21 cellular contexts compared by ENCODE assay signal in genomic region chr1:36585760-36586072, GRCh38.
DNase-seq lines count a peak whose midpoint lies in the region; ATAC-seq and TF ChIP-seq lines count a peak whose summit lies in the region.
"Had no signal": no experiment of that assay in that cellular context is flagged by ENCODE, and none has a peak within 500 bp of the region (broad histone marks: within the 10 kb centered on the region; RNA-seq: fewer than 3 reads in every experiment).

No MANE protein-coding gene starts in this region.

- DNase-seq in GM23338 (ENCODE audit: low spot score), result no peak
- peak; percentile 11 for DNase-seq in NCI-H146 treated with DMSO at 0.1 percent for 48 hours (lab: John Stamatoyannopoulos, UW; ENCODE audit: unreplicated experiment)
- peak; percentile 70 for DNase-seq in RWPE1 (ENCODE audit: low spot score)
- peak; percentile 65 for DNase-seq in left kidney (ENCODE audit: low read depth, low spot score)
- DNase-seq in G401 (ENCODE audit: low spot score), result no peak
- DNase-seq in NCI-H128 (lab: John Stamatoyannopoulos, UW; ENCODE audit: unreplicated experiment), result no peak
- DNase-seq: activated CD4-positive, alpha-beta memory T cell treated with anti-CD3 and anti-CD28 coated beads, Interleukin-2, amount 10 ng/mL, durations not matched to agents 7 days and 5 days; activated T-cell treated with anti-CD3 and anti-CD28 coated beads, Interleukin-2, amount 50 U/mL, for 48 hours; body of pancreas; Calu3; MG63; NCI-H446; OCI-M1; SJCRH30; WERI-Rb-1 had no signal

- peaks cover 27% of the 10 kb centered on the region for H3K27me3 Mint-ChIP-seq in GM23338 (ENCODE audit: insufficient read depth, low read depth, poor library complexity)

- no peaks in the 10 kb centered on the region for H3K79me2 ChIP-seq in GM23338 (replicated peaks; ENCODE audit: insufficient read depth)

- H3K27me3 ChIP-seq in GM23338 (ENCODE audit: insufficient read depth), result no peaks in the 10 kb centered on the region
- H3K27me3 ChIP-seq: body of pancreas, MG63 had no signal

- in situ Hi-C loops in G401 (cut with HindIII; ENCODE audit: low sequenced_read_pairs), result no loop called here

- peak overlapping the region; percentile 57; the same call in 1 of the 2 replicates for H3K4me2 ChIP-seq in GM23338

- H3K4me3 Mint-ChIP-seq in GM23338, result no peak overlapping the region; the same call in 2 of the 3 replicates
- H3K4me3 Mint-ChIP-seq: activated CD4-positive, alpha-beta memory T cell treated with anti-CD3 and anti-CD28 coated beads, Interleukin-2, amount 10 ng/mL, durations not matched to agents 7 days and 5 days; B cell; T-helper 1 cell treated with Interleukin-12 subunit alpha and Interleukin-12 subunit beta and Interleukin-4 antibody, amounts not matched to agents 30 μg/mL and 1 μg/mL, for 36 hours had no signal

- no peaks in the 10 kb centered on the region for H3K9me2 ChIP-seq in GM23338 (ENCODE audit: insufficient read depth)

- POLR2A ChIA-PET in RWPE1 (lab: Yijun Ruan, JAX; ENCODE audit: low non-redundant PET), result no interaction called here

- no peaks in the 10 kb centered on the region for H4K20me1 ChIP-seq in GM23338 (replicated peaks; ENCODE audit: insufficient read depth)

- H2AFZ ChIP-seq in GM23338, result peak overlapping the region; percentile 83

- H3K9me3 Mint-ChIP-seq in GM23338, result no peaks in the 10 kb centered on the region
- H3K9me3 Mint-ChIP-seq: activated CD4-positive, alpha-beta memory T cell treated with anti-CD3 and anti-CD28 coated beads, Interleukin-2, amount 10 ng/mL, durations not matched to agents 7 days and 5 days; activated naive CD4-positive, alpha-beta T cell treated with anti-CD3 and anti-CD28 coated beads, Interleukin-2, amount 50 U/mL, for 72 hours; T-helper 1 cell treated with Interleukin-12 subunit alpha and Interleukin-12 subunit beta and Interleukin-4 antibody, amounts not matched to agents 30 μg/mL and 1 μg/mL, for 36 hours had no signal

- H3K27ac Mint-ChIP-seq in GM23338, result no peak overlapping the region; the same call in 1 of the 2 replicates
- H3K27ac Mint-ChIP-seq: activated CD4-positive, alpha-beta memory T cell treated with anti-CD3 and anti-CD28 coated beads, Interleukin-2, amount 10 ng/mL, durations not matched to agents 7 days and 5 days; activated naive CD4-positive, alpha-beta T cell treated with anti-CD3 and anti-CD28 coated beads, Interleukin-2, amount 50 U/mL, for 72 hours; B cell; T-helper 1 cell treated with Interleukin-12 subunit alpha and Interleukin-12 subunit beta and Interleukin-4 antibody, amounts not matched to agents 30 μg/mL and 1 μg/mL, for 36 hours had no signal

- H3K4me1 Mint-ChIP-seq in GM23338, result peaks cover 71% of the 10 kb centered on the region
- H3K4me1 Mint-ChIP-seq: activated CD4-positive, alpha-beta memory T cell treated with anti-CD3 and anti-CD28 coated beads, Interleukin-2, amount 10 ng/mL, durations not matched to agents 7 days and 5 days; B cell had no signal

- CTCF ChIA-PET in RWPE1 (lab: Yijun Ruan, JAX), result interaction anchor here (0.6 to 3.2 kb wide), 4 partner anchors 10 to 133 kb away, joined by 3 to 14 read pairs (median 3); no protein-coding TSS in a partner anchor

- TF ChIP-seq CTCF in GM23338 (conservative IDR thresholded peaks at IDR 0.05; ENCODE audit: low read depth in 2 of 2), result no peak
- no peak for TF ChIP-seq CTCF in RWPE1 (conservative IDR thresholded peaks at IDR 0.05; ENCODE audit: low read depth)

- no peaks in the 10 kb centered on the region for H3K36me3 Mint-ChIP-seq in GM23338 (ENCODE audit: low read depth)
- H3K36me3 Mint-ChIP-seq: activated naive CD4-positive, alpha-beta T cell treated with anti-CD3 and anti-CD28 coated beads, Interleukin-2, amount 50 U/mL, for 72 hours had no signal

- H3K27ac ChIP-seq in GM23338 (ENCODE audit: low read depth) (no peak overlapping the region), RWPE1 (no peak overlapping the region)
- H3K27ac ChIP-seq: body of pancreas, coronary artery, SJCRH30 had no signal

- peaks cover 41% of the 10 kb centered on the region for H3K4me1 ChIP-seq in GM23338 (ENCODE audit: insufficient read depth)
- H3K4me1 ChIP-seq: body of pancreas, SJCRH30 had no signal

- no peaks in the 10 kb centered on the region for H3F3A ChIP-seq in GM23338 (replicated peaks; ENCODE audit: low read depth)

- no peak overlapping the region for H3K4me3 ChIP-seq in GM23338
- H3K4me3 ChIP-seq: body of pancreas, coronary artery, MG63, SJCRH30 had no signal

- no peak for ATAC-seq in GM23338
- ATAC-seq in HG03520 (IDR thresholded peaks at IDR 0.05; ENCODE audit: unreplicated experiment), result no peak
- ATAC-seq: activated naive CD4-positive, alpha-beta T cell treated with anti-CD3 and anti-CD28 coated beads, Interleukin-2, amount 50 U/mL, for 72 hours; body of pancreas; left lobe of liver had no signal

- H3K36me3 ChIP-seq in GM23338 (ENCODE audit: insufficient read depth), result no peaks in the 10 kb centered on the region
- H3K36me3 ChIP-seq: MG63, SJCRH30, WERI-Rb-1 had no signal

TF ChIP-seq in GM23338, 12 proteins besides CTCF, POLR2A, EP300 and RAD21 (continues in another document):
- no peak for TF ChIP-seq NANOG (IDR thresholded peaks at IDR 0.05; ENCODE audit: borderline replicate concordance)
- TF ChIP-seq, protein P1, sequence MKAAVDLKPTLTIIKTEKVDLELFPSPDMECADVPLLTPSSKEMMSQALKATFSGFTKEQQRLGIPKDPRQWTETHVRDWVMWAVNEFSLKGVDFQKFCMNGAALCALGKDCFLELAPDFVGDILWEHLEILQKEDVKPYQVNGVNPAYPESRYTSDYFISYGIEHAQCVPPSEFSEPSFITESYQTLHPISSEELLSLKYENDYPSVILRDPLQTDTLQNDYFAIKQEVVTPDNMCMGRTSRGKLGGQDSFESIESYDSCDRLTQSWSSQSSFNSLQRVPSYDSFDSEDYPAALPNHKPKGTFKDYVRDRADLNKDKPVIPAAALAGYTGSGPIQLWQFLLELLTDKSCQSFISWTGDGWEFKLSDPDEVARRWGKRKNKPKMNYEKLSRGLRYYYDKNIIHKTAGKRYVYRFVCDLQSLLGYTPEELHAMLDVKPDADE (IDR thresholded peaks at IDR 0.05), result no peak
- no peak for TF ChIP-seq EZH2 (IDR thresholded peaks at IDR 0.05; ENCODE audit: low read depth, unreplicated experiment)
- no peak for TF ChIP-seq EZH2phosphoT487 (IDR thresholded peaks at IDR 0.05; ENCODE audit: unreplicated experiment)
- no peak for TF ChIP-seq ZNF114 (CRISPR knock-in tag; IDR thresholded peaks at IDR 0.05)
- no peak for TF ChIP-seq JUNB (IDR thresholded peaks at IDR 0.05; ENCODE audit: unreplicated experiment)
- TF ChIP-seq POLR2AphosphoS5 (IDR thresholded peaks at IDR 0.05; ENCODE audit: low read depth), result no peak
- TF ChIP-seq CREB1 (CRISPR knock-in tag; IDR thresholded peaks at IDR 0.05; ENCODE audit: low read depth), result no peak
- TF ChIP-seq STAT1 (IDR thresholded peaks at IDR 0.05; ENCODE audit: unreplicated experiment), result no peak
- no peak for TF ChIP-seq ZNF331 (CRISPR knock-in tag; IDR thresholded peaks at IDR 0.05; ENCODE audit: low read depth)
- TF ChIP-seq REST (IDR thresholded peaks at IDR 0.05; ENCODE audit: unreplicated experiment), result no peak

Comparison
In these comparisons a context has a peak if more than half of its experiments do, and no peak if none do; other contexts are left out.
1. DNase-seq: peak in NCI-H146 treated with DMSO at 0.1 percent for 48 hours (single experiment), RWPE1 (single experiment) and left kidney (single experiment); none in GM23338 (single experiment), G401 (single experiment) and NCI-H128 (single experiment).